In genomic region chr7:92833024-92833765, GRCh38 we compare ENCODE assay signal across 8 cellular contexts. TPM values are rescaled to one million over a fixed set of nuclear protein-coding genes. Genes with fewer than 3 reads are reported as not detected.
DNase-seq lines count a peak whose midpoint lies in the region; ATAC-seq, FAIRE-seq and TF ChIP-seq lines count a peak whose summit lies in the region.

No MANE protein-coding gene starts in this region.

- peak; percentile 84 for TF ChIP-seq RAD21 in SK-N-SH (IDR thresholded peaks at IDR 0.05; ENCODE audit: low read length)

- H3K36me3 ChIP-seq in SK-N-SH (replicated peaks in 1 of 2; ENCODE audit: control insufficient read depth in 1 of 2, insufficient read depth in 2 of 2, low read length in 1 of 2) (peaks cover 41 to 44% of the 10 kb centered on the region in 2 experiments), cardiac muscle cell (no peaks in the 10 kb centered on the region), upper lobe of right lung (no peaks in the 10 kb centered on the region)

- peak overlapping the region; percentile 95 to 96 for H3K27ac ChIP-seq in SK-N-SH (ENCODE audit: low read depth in 2 of 2, low read length in 1 of 2)
- H3K27ac ChIP-seq in cardiac muscle cell = peak overlapping the region; percentile 99
- peak overlapping the region; percentile 85 for H3K27ac ChIP-seq in upper lobe of right lung

- H3K36me3 Mint-ChIP-seq in activated naive CD4-positive, alpha-beta T cell treated with anti-CD3 and anti-CD28 coated beads, Interleukin-2, amount 50 U/mL, for 72 hours = peaks cover 57 to 58% of the 10 kb centered on the region in 2 donors

- no peak for TF ChIP-seq POLR2A in H54 (IDR thresholded peaks at IDR 0.05; ENCODE audit: low read depth, low read length)

- under 1% methylated on average over 48 of the region's 83 CpGs for WGBS in SK-N-SH (ENCODE audit: low lambda C conversion rate)

- 0 out of 2 replicates have a peak, but pooled peaks cover 10% of the 10 kb centered on the region for H4K20me1 ChIP-seq in SK-N-SH (ENCODE audit: insufficient read depth)

- peaks cover 34 to 40% of the 10 kb centered on the region in 2 experiments; a peak in 3 of 4 replicates for H3K4me1 ChIP-seq in SK-N-SH (ENCODE audit: control insufficient read depth in 1 of 2, insufficient read depth in 2 of 2, low read depth in 1 of 2, low read length in 1 of 2)
- peaks cover 39% of the 10 kb centered on the region for H3K4me1 ChIP-seq in cardiac muscle cell (ENCODE audit: low read depth)
- peaks cover 25% of the 10 kb centered on the region for H3K4me1 ChIP-seq in upper lobe of right lung

- ATAC-seq in activated naive CD4-positive, alpha-beta T cell treated with anti-CD3 and anti-CD28 coated beads, Interleukin-2, amount 50 U/mL, for 72 hours = peak; percentile 75 to 79
- peak; percentile 92 for ATAC-seq in upper lobe of right lung

- peak overlapping the region; percentile 97 to 98 for H3K27ac Mint-ChIP-seq in activated naive CD4-positive, alpha-beta T cell treated with anti-CD3 and anti-CD28 coated beads, Interleukin-2, amount 50 U/mL, for 72 hours

- H3K79me2 ChIP-seq in SK-N-SH (ENCODE audit: insufficient read depth) = peaks cover 79% of the 10 kb centered on the region

- H3K4me3 ChIP-seq in SK-N-SH (ENCODE audit: low read depth in 2 of 2, low read length in 1 of 2) (peak overlapping the region; percentile 80 to 88), cardiac muscle cell (peak overlapping the region; percentile 82), upper lobe of right lung (peak overlapping the region; percentile 77)

- H3K9me3 Mint-ChIP-seq in activated naive CD4-positive, alpha-beta T cell treated with anti-CD3 and anti-CD28 coated beads, Interleukin-2, amount 50 U/mL, for 72 hours = no peaks in the 10 kb centered on the region

- POLR2A ChIA-PET in SK-N-SH (lab: Yijun Ruan, JAX) = interaction anchor here (0.7 to 2.2 kb wide), 9 partner anchors 47 to 212 kb away, joined by 3 to 15 read pairs (median 5); no protein-coding TSS in a partner anchor

- peak overlapping the region; percentile 91 for H3K4me2 ChIP-seq in SK-N-SH

- peak in 1 of 2 experiments; percentile 24; a peak in 1 of 4 replicates for TF ChIP-seq EP300 in SK-N-SH (IDR thresholded peaks at IDR 0.05; ENCODE audit: borderline replicate concordance in 1 of 2, low read depth in 1 of 2, low read length in 1 of 2)

- H3K9me2 ChIP-seq in SK-N-SH = no peaks in the 10 kb centered on the region

- DNase-seq in GDM1 (lab: John Stamatoyannopoulos, UW) = peak; percentile 77
- peak; percentile 52 for DNase-seq in H54 (ENCODE audit: insufficient read length, low spot score)
- DNase-seq in LoVo (ENCODE audit: low spot score) = peak; percentile 92
- peak; percentile 90 for DNase-seq in SK-N-SH
- peak; percentile 90 for DNase-seq in activated naive CD4-positive, alpha-beta T cell treated with anti-CD3 and anti-CD28 coated beads, Interleukin-2, amount 50 U/mL, for 72 hours (ENCODE audit: low spot score in 2 of 2)
- peak; percentile 85 to 86 for DNase-seq in cardiac muscle cell (ENCODE audit: low read depth in 1 of 2, low spot score in 1 of 2)
- peak; percentile 86 for DNase-seq in pons (ENCODE audit: low spot score)
- peak; percentile 94 for DNase-seq in upper lobe of right lung

- CTCF ChIA-PET in SK-N-SH (lab: Yijun Ruan, JAX) = interaction anchor here (0.6 to 5.2 kb wide), 74 partner anchors 10 to 603 kb away, joined by 3 to 96 read pairs (median 4); partner anchors contain the start of gene FAM133B

- intact Hi-C loops in upper lobe of right lung (cut with DNase I) = loop anchor here (10.0 kb wide), 2 partner anchors 118 to 208 kb away; no protein-coding TSS in a partner anchor

- no peak overlapping the region for H2AFZ ChIP-seq in SK-N-SH (ENCODE audit: low read depth)

- H3F3A ChIP-seq in SK-N-SH (replicated peaks; ENCODE audit: insufficient read depth) = peaks cover 38% of the 10 kb centered on the region

- no peak for FAIRE-seq in H54 (lab: Jason Lieb, UNC)

- H3K9ac ChIP-seq in SK-N-SH = peak overlapping the region; percentile 95

- peak; percentile 82 for TF ChIP-seq CTCF in SK-N-SH (IDR thresholded peaks at IDR 0.05)
- TF ChIP-seq CTCF in cardiac muscle cell (IDR thresholded peaks at IDR 0.05; ENCODE audit: low read depth, low read length) = peak; percentile 77
- peak; percentile 85 for TF ChIP-seq CTCF in upper lobe of right lung (IDR thresholded peaks at IDR 0.05)

- H3K27me3 ChIP-seq in SK-N-SH (ENCODE audit: insufficient read depth) (no peaks in the 10 kb centered on the region), cardiac muscle cell (no peaks in the 10 kb centered on the region), upper lobe of right lung (no peaks in the 10 kb centered on the region)

- H3K9me3 ChIP-seq in SK-N-SH (no peaks in the 10 kb centered on the region), cardiac muscle cell (ENCODE audit: low read depth) (no peaks in the 10 kb centered on the region), upper lobe of right lung (no peaks in the 10 kb centered on the region)

TF ChIP-seq in SK-N-SH, 30 proteins besides CTCF, POLR2A, EP300 and RAD21 (continues in another document):
- TF ChIP-seq, protein P1, sequence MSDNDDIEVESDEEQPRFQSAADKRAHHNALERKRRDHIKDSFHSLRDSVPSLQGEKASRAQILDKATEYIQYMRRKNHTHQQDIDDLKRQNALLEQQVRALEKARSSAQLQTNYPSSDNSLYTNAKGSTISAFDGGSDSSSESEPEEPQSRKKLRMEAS (IDR thresholded peaks at IDR 0.05; ENCODE audit: low read depth) = peak; percentile 90
- TF ChIP-seq TCF12 (IDR thresholded peaks at IDR 0.05) (no peak), POLR2AphosphoS5 (IDR thresholded peaks at IDR 0.05; ENCODE audit: low read depth, low read length) (no peak), FOXJ3 (CRISPR knock-in tag; IDR thresholded peaks at IDR 0.05) (peak; percentile 81; the same call in 1 of the 2 replicates), SIN3A (IDR thresholded peaks at IDR 0.05; ENCODE audit: borderline replicate concordance, low read depth, low read length) (0 out of 2 replicates have a peak, but pooled peaks have one; percentile 18), CHD2 (IDR thresholded peaks at IDR 0.05; ENCODE audit: low read length, partially characterized antibody) (no peak), YY1 (IDR thresholded peaks at IDR 0.05; ENCODE audit: low read depth) (no peak), TEAD4 (IDR thresholded peaks at IDR 0.05; ENCODE audit: borderline replicate concordance, insufficient read depth) (no peak), USF1 (IDR thresholded peaks at IDR 0.05; ENCODE audit: borderline replicate concordance, low read depth) (peak; percentile 59; the same call in 1 of the 2 replicates), REST (IDR thresholded peaks at IDR 0.05; ENCODE audit: low read depth, low read length) (no peak)
- TF ChIP-seq, protein P2, sequence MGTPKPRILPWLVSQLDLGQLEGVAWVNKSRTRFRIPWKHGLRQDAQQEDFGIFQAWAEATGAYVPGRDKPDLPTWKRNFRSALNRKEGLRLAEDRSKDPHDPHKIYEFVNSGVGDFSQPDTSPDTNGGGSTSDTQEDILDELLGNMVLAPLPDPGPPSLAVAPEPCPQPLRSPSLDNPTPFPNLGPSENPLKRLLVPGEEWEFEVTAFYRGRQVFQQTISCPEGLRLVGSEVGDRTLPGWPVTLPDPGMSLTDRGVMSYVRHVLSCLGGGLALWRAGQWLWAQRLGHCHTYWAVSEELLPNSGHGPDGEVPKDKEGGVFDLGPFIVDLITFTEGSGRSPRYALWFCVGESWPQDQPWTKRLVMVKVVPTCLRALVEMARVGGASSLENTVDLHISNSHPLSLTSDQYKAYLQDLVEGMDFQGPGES (IDR thresholded peaks at IDR 0.05; ENCODE audit: low read depth, low read length) = no peak

RNA-seq across cellular contexts. Expression of gene CDK6, which starts 3.2 kb away (rescaled TPM):
- 30.3 and 33.2 TPM in 2 replicates for polyA plus RNA-seq in SK-N-SH (2012; rRNA removed)
- 29.6 and 31.5 TPM in 2 replicates for polyA plus RNA-seq in SK-N-SH (2012; cell fraction: cytosol; rRNA removed)
- 53.3 and 69.9 TPM in 2 replicates for polyA plus RNA-seq in SK-N-SH (2012; cell fraction: nucleus; rRNA removed)
- 100 to 1,000 TPM in 1 of 2 donors, 10 to 100 TPM in 1; 91.6 to 153 TPM for total RNA-seq in activated naive CD4-positive, alpha-beta T cell treated with anti-CD3 and anti-CD28 coated beads, Interleukin-2, amount 50 U/mL, for 72 hours
- 81.6 and 98.1 TPM in 2 replicates for total RNA-seq in cardiac muscle cell
- polyA plus RNA-seq in cardiac muscle cell = 28.7 and 38.8 TPM in 2 replicates
- 22.4 TPM for total RNA-seq in upper lobe of right lung

Comparison
In these comparisons a context has a peak if more than half of its experiments do, and no peak if none do; other contexts are left out.
1. Peak in every context shown above with its lines: DNase-seq, ATAC-seq, H3K4me3 ChIP-seq and H3K27ac ChIP-seq.